In genomic region chr5:168092786-168093185, GRCh38 we compare ENCODE assay signal across 16 cellular contexts.
DNase-seq lines count a peak whose midpoint lies in the region; ATAC-seq and TF ChIP-seq lines count a peak whose summit lies in the region.
"Had no signal": no experiment of that assay in that cellular context is flagged by ENCODE, and none has a peak within 500 bp of the region (broad histone marks: within the 10 kb centered on the region; RNA-seq: fewer than 3 reads in every experiment).

No MANE protein-coding gene starts in this region.

- dilution Hi-C loops in mammary epithelial cell (cut with HindIII; ENCODE audit: low sequenced_read_pairs): no loop called here

- 91% methylated on average over 4 of the region's 4 CpGs for WGBS in mammary epithelial cell (ENCODE audit: low coverage, missing lambda C conversion rate)
- WGBS in esophagus squamous epithelium, 2 donors: 77 to 85% methylated on average over 4 of the region's 4 CpGs

- H3K4me1 Mint-ChIP-seq in mesothelial cell of epicardium: peaks cover 22% of the 10 kb centered on the region
- H3K4me1 Mint-ChIP-seq in activated naive CD4-positive, alpha-beta T cell treated with anti-CD3 and anti-CD28 coated beads for 36 hours (ENCODE audit: low read depth): no peaks in the 10 kb centered on the region
- H3K4me1 Mint-ChIP-seq: CD4-positive, alpha-beta memory T cell; H9 had no signal

- no peak overlapping the region for H3K4me3 ChIP-seq in mammary epithelial cell (replicated peaks in 1 of 3; ENCODE audit: insufficient read depth in 1 of 3, low read depth in 2 of 3, low read length in 3 of 3)
- no peak overlapping the region for H3K4me3 ChIP-seq in breast epithelium
- H3K4me3 ChIP-seq in PC-3 (ENCODE audit: low read length): no peak overlapping the region
- H3K4me3 ChIP-seq in subcutaneous abdominal adipose tissue (ENCODE audit: low read depth in 1 of 5, low read length in 5 of 5): no peak overlapping the region
- H3K4me3 ChIP-seq in esophagus squamous epithelium: no peak overlapping the region
- H3K4me3 ChIP-seq: BLaER1, GM12878 had no signal

- TF ChIP-seq POLR2A in breast epithelium (IDR thresholded peaks at IDR 0.05) (no peak), esophagus squamous epithelium (IDR thresholded peaks at IDR 0.05) (no peak)

- H3K4me1 ChIP-seq in mammary epithelial cell (ENCODE audit: insufficient read depth, low read length) (no peaks in the 10 kb centered on the region), breast epithelium (no peaks in the 10 kb centered on the region), PC-3 (ENCODE audit: insufficient read depth, low read length) (no peaks in the 10 kb centered on the region), subcutaneous abdominal adipose tissue (ENCODE audit: control insufficient read depth in 5 of 5, insufficient read depth in 5 of 5, low read length in 5 of 5) (peaks cover 6 to 34% (median 16%) of the 10 kb centered on the region in 5 donors), esophagus squamous epithelium (no peaks in the 10 kb centered on the region)
- H3K4me1 ChIP-seq: BLaER1 had no signal

- H3K79me2 ChIP-seq in mammary epithelial cell (ENCODE audit: insufficient read depth, low read length) (no peaks in the 10 kb centered on the region), PC-3 (ENCODE audit: low read length) (no peaks in the 10 kb centered on the region)

- H3K27me3 ChIP-seq in mammary epithelial cell (ENCODE audit: insufficient read depth, low read length): no peaks in the 10 kb centered on the region
- H3K27me3 ChIP-seq in breast epithelium: no peaks in the 10 kb centered on the region
- peaks cover 13% of the 10 kb centered on the region for H3K27me3 ChIP-seq in PC-3 (ENCODE audit: low read length)
- H3K27me3 ChIP-seq in subcutaneous abdominal adipose tissue (ENCODE audit: control insufficient read depth in 5 of 5, insufficient read depth in 4 of 5, low read length in 5 of 5): no peaks in the 10 kb centered on the region
- H3K27me3 ChIP-seq in esophagus squamous epithelium: no peaks in the 10 kb centered on the region
- H3K27me3 ChIP-seq: BLaER1 had no signal

- TF ChIP-seq CTCF in mammary epithelial cell (conservative IDR thresholded peaks at IDR 0.05 in 1 of 2, IDR thresholded peaks at IDR 0.05 in 1 of 2; ENCODE audit: extremely low read depth in 1 of 2, insufficient read depth in 1 of 2, low read depth in 1 of 2, low read length in 2 of 2) (no peak), breast epithelium (IDR thresholded peaks at IDR 0.05) (no peak), PC-3 (conservative IDR thresholded peaks at IDR 0.05; ENCODE audit: low read depth, low read length) (no peak), mesothelial cell of epicardium (IDR thresholded peaks at IDR 0.05; ENCODE audit: unreplicated experiment) (no peak), esophagus squamous epithelium (IDR thresholded peaks at IDR 0.05) (no peak)

- CTCF ChIA-PET in mammary epithelial cell (lab: Charles Lee; ENCODE audit: low non-redundant PET) (no interaction called here), PC-3 (lab: Charles Lee) (no interaction called here)
- CTCF ChIA-PET in activated naive CD4-positive, alpha-beta T cell treated with anti-CD3 and anti-CD28 coated beads for 36 hours (lab: Charles Lee): no interaction called here

- intact Hi-C loops in mammary epithelial cell (cut with micrococcal nuclease) (no loop called here), breast epithelium (cut with DNase I; ENCODE audit: low total_unique reads) (no loop called here), PC-3 (cut with micrococcal nuclease) (no loop called here), esophagus squamous epithelium (cut with DNase I) (no loop called here)
- intact Hi-C loops in activated naive CD4-positive, alpha-beta T cell treated with anti-CD3 and anti-CD28 coated beads for 36 hours (cut with micrococcal nuclease): no loop called here

- no peaks in the 10 kb centered on the region for H3F3A ChIP-seq in PC-3 (ENCODE audit: low read length, unreplicated experiment)

- peaks cover 3% of the 10 kb centered on the region for H3K36me3 Mint-ChIP-seq in mesothelial cell of epicardium
- no peaks in the 10 kb centered on the region for H3K36me3 Mint-ChIP-seq in activated naive CD4-positive, alpha-beta T cell treated with anti-CD3 and anti-CD28 coated beads for 36 hours (ENCODE audit: low read depth)
- H3K36me3 Mint-ChIP-seq: CD14-positive monocyte; CD4-positive, alpha-beta memory T cell had no signal

- no peak overlapping the region for H3K9ac ChIP-seq in mammary epithelial cell (ENCODE audit: insufficient read depth, low read length)
- H3K9ac ChIP-seq in PC-3 (ENCODE audit: low read length): no peak overlapping the region
- H3K9ac ChIP-seq in subcutaneous abdominal adipose tissue (ENCODE audit: low read length in 5 of 5): no peak overlapping the region
- H3K9ac ChIP-seq: BLaER1 had no signal

- POLR2A ChIA-PET in PC-3 (lab: Charles Lee; ENCODE audit: unreplicated experiment): no interaction called here

- H3K27me3 Mint-ChIP-seq in mesothelial cell of epicardium (ENCODE audit: low read depth): no peaks in the 10 kb centered on the region
- peaks cover 3% of the 10 kb centered on the region for H3K27me3 Mint-ChIP-seq in activated naive CD4-positive, alpha-beta T cell treated with anti-CD3 and anti-CD28 coated beads for 36 hours (ENCODE audit: low read depth)

- H3K4me2 ChIP-seq in mammary epithelial cell (ENCODE audit: insufficient read depth, low read depth, low read length) (no peak overlapping the region), PC-3 (ENCODE audit: low read length) (no peak overlapping the region)
- H3K4me2 ChIP-seq: BLaER1 had no signal

- peaks cover 2% of the 10 kb centered on the region for H3K36me3 ChIP-seq in mammary epithelial cell (ENCODE audit: insufficient read depth, low read length)
- H3K36me3 ChIP-seq in breast epithelium: no peaks in the 10 kb centered on the region
- H3K36me3 ChIP-seq in PC-3 (ENCODE audit: low read depth, low read length): no peaks in the 10 kb centered on the region
- H3K36me3 ChIP-seq in subcutaneous abdominal adipose tissue (ENCODE audit: control insufficient read depth in 5 of 5, insufficient read depth in 5 of 5, low read length in 5 of 5): no peaks in the 10 kb centered on the region
- H3K36me3 ChIP-seq in esophagus squamous epithelium: no peaks in the 10 kb centered on the region

- BruUV-seq in mammary epithelial cell (replicated peaks; lab: Mats Ljungman, UMichigan) (TSS peak; percentile 19), PC-3 (replicated peaks; lab: Mats Ljungman, UMichigan) (no TSS peak)

- peaks cover 5% of the 10 kb centered on the region for H3K9me3 Mint-ChIP-seq in mesothelial cell of epicardium
- no peaks in the 10 kb centered on the region for H3K9me3 Mint-ChIP-seq in activated naive CD4-positive, alpha-beta T cell treated with anti-CD3 and anti-CD28 coated beads for 36 hours
- H3K9me3 Mint-ChIP-seq: CD14-positive monocyte, H9 had no signal

- in situ Hi-C loops in mammary epithelial cell (cut with MboI; ENCODE audit: low sequenced_read_pairs in 2 of 2): no loop called here

- no peak overlapping the region for H2AFZ ChIP-seq in mammary epithelial cell (ENCODE audit: low read depth, low read length)
- H2AFZ ChIP-seq in PC-3 (ENCODE audit: low read length): no peak overlapping the region

- H3K27ac ChIP-seq in mammary epithelial cell (ENCODE audit: insufficient read depth, low read depth, low read length) (no peak overlapping the region), breast epithelium (no peak overlapping the region), PC-3 (ENCODE audit: low read length) (0 out of 2 replicates have a peak overlapping the region, but pooled peaks have one; percentile 26), subcutaneous abdominal adipose tissue (ENCODE audit: low read depth, low read length) (peak overlapping the region; percentile 19), esophagus squamous epithelium (no peak overlapping the region)
- H3K27ac ChIP-seq: BLaER1 had no signal

- H4K20me1 ChIP-seq in mammary epithelial cell (ENCODE audit: insufficient read depth, low read length) (no peaks in the 10 kb centered on the region), PC-3 (ENCODE audit: low read length) (no peaks in the 10 kb centered on the region)
- H4K20me1 ChIP-seq: BLaER1 had no signal

- peak overlapping the region; percentile 77 for H3K27ac Mint-ChIP-seq in mesothelial cell of epicardium
- no peak overlapping the region for H3K27ac Mint-ChIP-seq in activated naive CD4-positive, alpha-beta T cell treated with anti-CD3 and anti-CD28 coated beads for 36 hours
- H3K27ac Mint-ChIP-seq: CD4-positive, alpha-beta memory T cell; H9 had no signal

- H3K9me3 ChIP-seq in mammary epithelial cell (replicated peaks; ENCODE audit: insufficient read depth, low read length): no peaks in the 10 kb centered on the region
- H3K9me3 ChIP-seq in breast epithelium: no peaks in the 10 kb centered on the region
- H3K9me3 ChIP-seq in PC-3 (ENCODE audit: low read length): no peaks in the 10 kb centered on the region
- peaks cover 0 to 5% (median 0%) of the 10 kb centered on the region in 5 donors for H3K9me3 ChIP-seq in subcutaneous abdominal adipose tissue (ENCODE audit: control insufficient read depth in 5 of 5, low read length in 5 of 5)
- H3K9me3 ChIP-seq in esophagus squamous epithelium: no peaks in the 10 kb centered on the region
- H3K9me3 ChIP-seq: BLaER1 had no signal

- ATAC-seq in PC-3: no peak
- ATAC-seq: GM12878, HepG2 had no signal

- DNase-seq in mammary epithelial cell (no peak), breast epithelium (ENCODE audit: low spot score in 2 of 2) (no peak), PC-3 (no peak), mesothelial cell of epicardium (ENCODE audit: low spot score in 2 of 2, unreplicated experiment in 2 of 2) (no peak), esophagus squamous epithelium (lab: John Stamatoyannopoulos, UW) (no peak)
- DNase-seq in activated naive CD4-positive, alpha-beta T cell treated with anti-CD3 and anti-CD28 coated beads for 36 hours: no peak
- DNase-seq: 8988T; CD4-positive, alpha-beta memory T cell; DMS53; DND-41; H9 had no signal

- no peak overlapping the region for H3K4me3 Mint-ChIP-seq in mesothelial cell of epicardium
- no peak overlapping the region for H3K4me3 Mint-ChIP-seq in activated naive CD4-positive, alpha-beta T cell treated with anti-CD3 and anti-CD28 coated beads for 36 hours
- H3K4me3 Mint-ChIP-seq: CD14-positive monocyte; CD4-positive, alpha-beta memory T cell; H9 had no signal

- H3K9me2 ChIP-seq in PC-3 (replicated peaks; ENCODE audit: low read length): no peaks in the 10 kb centered on the region

Comparison
In these comparisons a context has a peak if more than half of its experiments do, and no peak if none do; other contexts are left out.
1. H3K27ac ChIP-seq: peak in PC-3 (single experiment) and subcutaneous abdominal adipose tissue (single experiment); none in mammary epithelial cell (single experiment), breast epithelium (0 of 2) and esophagus squamous epithelium (0 of 4).